ENCODE assay signal across 8 cellular contexts in genomic region chr13:97369269-97369893, GRCh38.
DNase-seq lines count a peak whose midpoint lies in the region; ATAC-seq and TF ChIP-seq lines count a peak whose summit lies in the region.

No MANE protein-coding gene starts in this region.

- H3K27me3 ChIP-seq in ACC112 (ENCODE audit: insufficient read depth, low read length) (no peaks in the 10 kb centered on the region), left lung (no peaks in the 10 kb centered on the region)

- no peaks in the 10 kb centered on the region for H3K27me3 Mint-ChIP-seq in activated CD8-positive, alpha-beta T cell treated with anti-CD3 and anti-CD28 coated beads, Interleukin-2, amount 10 ng/mL, durations not matched to agents 7 days and 5 days (ENCODE audit: low read depth)

- H3K27ac ChIP-seq in ACC112 (ENCODE audit: low read depth, low read length) (peak overlapping the region; percentile 61), left lung (peak overlapping the region; percentile 49 to 66)

- H3K36me3 Mint-ChIP-seq in activated CD8-positive, alpha-beta T cell treated with anti-CD3 and anti-CD28 coated beads, Interleukin-2, amount 10 ng/mL, durations not matched to agents 7 days and 5 days (ENCODE audit: low read depth), result peaks cover 2% of the 10 kb centered on the region

- peaks cover 11% of the 10 kb centered on the region for H3K4me1 ChIP-seq in ACC112 (ENCODE audit: control insufficient read depth, insufficient read depth, low read length, unreplicated experiment)
- peaks cover 19 to 36% of the 10 kb centered on the region in 2 donors for H3K4me1 ChIP-seq in left lung

- H3K9me3 Mint-ChIP-seq in activated CD8-positive, alpha-beta T cell treated with anti-CD3 and anti-CD28 coated beads, Interleukin-2, amount 10 ng/mL, durations not matched to agents 7 days and 5 days (ENCODE audit: insufficient read depth), result no peaks in the 10 kb centered on the region

- POLR2A ChIA-PET in activated CD8-positive, alpha-beta T cell treated with anti-CD3 and anti-CD28 coated beads, Interleukin-2, amount 10 ng/mL, durations not matched to agents 7 days and 5 days (lab: Charles Lee), result no interaction called here

- peak overlapping the region; percentile 84 for H3K27ac Mint-ChIP-seq in activated CD8-positive, alpha-beta T cell treated with anti-CD3 and anti-CD28 coated beads, Interleukin-2, amount 10 ng/mL, durations not matched to agents 7 days and 5 days

- CTCF ChIA-PET in activated CD8-positive, alpha-beta T cell treated with anti-CD3 and anti-CD28 coated beads, Interleukin-2, amount 10 ng/mL, durations not matched to agents 7 days and 5 days (lab: Charles Lee), result interaction anchor here (1.4 to 3.3 kb wide), 4 partner anchors 10 to 543 kb away, joined by 3 to 20 read pairs (median 8); partner anchors contain the start of gene MBNL2

- H3K9me3 ChIP-seq in left lung, result no peaks in the 10 kb centered on the region

- DNase-seq in activated CD8-positive, alpha-beta T cell treated with anti-CD3 and anti-CD28 coated beads, Interleukin-2, amount 10 ng/mL, durations not matched to agents 7 days and 5 days, result no peak
- DNase-seq in left lung (no peak), NCI-H1105 (lab: John Stamatoyannopoulos, UW) (no peak), NCI-H69 (lab: John Stamatoyannopoulos, UW) (no peak), NCI-H187 (lab: John Stamatoyannopoulos, UW) (no peak)

- H3K4me3 ChIP-seq in ACC112 (ENCODE audit: low read depth, low read length) (peak overlapping the region; percentile 80), left lung (peak overlapping the region; percentile 17 to 35)

- peaks cover 9% of the 10 kb centered on the region for H3K4me1 Mint-ChIP-seq in activated CD8-positive, alpha-beta T cell treated with anti-CD3 and anti-CD28 coated beads, Interleukin-2, amount 10 ng/mL, durations not matched to agents 7 days and 5 days (ENCODE audit: low read depth)

- H3K79me2 ChIP-seq in ACC112 (ENCODE audit: control insufficient read depth, insufficient read depth, low read length, unreplicated experiment), result no peaks in the 10 kb centered on the region

- TF ChIP-seq CTCF in left lung (IDR thresholded peaks at IDR 0.05), result no peak

- ATAC-seq in GM18520 (IDR thresholded peaks at IDR 0.05; ENCODE audit: unreplicated experiment), result peak; percentile 45
- peak; percentile 64 for ATAC-seq in HG03045 (IDR thresholded peaks at IDR 0.05; ENCODE audit: unreplicated experiment)
- peak; percentile 82 for ATAC-seq in activated CD8-positive, alpha-beta T cell treated with anti-CD3 and anti-CD28 coated beads, Interleukin-2, amount 10 ng/mL, durations not matched to agents 7 days and 5 days
- peak; percentile 12 for ATAC-seq in left lung

- H3K4me3 Mint-ChIP-seq in activated CD8-positive, alpha-beta T cell treated with anti-CD3 and anti-CD28 coated beads, Interleukin-2, amount 10 ng/mL, durations not matched to agents 7 days and 5 days, result peak overlapping the region; percentile 78

- H3K36me3 ChIP-seq in ACC112 (ENCODE audit: insufficient read depth, low read length), result peaks cover 4% of the 10 kb centered on the region; the same call in 1 of the 2 replicates
- peaks cover 0 to 8% of the 10 kb centered on the region in 2 donors for H3K36me3 ChIP-seq in left lung

- intact Hi-C loops in left lung (cut with DNase I), result no loop called here

- H2AFZ ChIP-seq in ACC112 (ENCODE audit: low read length, unreplicated experiment), result peak overlapping the region; percentile 68

Comparison
In these comparisons a context has a peak if more than half of its experiments do, and no peak if none do; other contexts are left out.
1. ATAC-seq: peak in every context shown above with its lines; median percentile 82 in activated CD8-positive, alpha-beta T cell treated with anti-CD3 and anti-CD28 coated beads, Interleukin-2, amount 10 ng/mL, durations not matched to agents 7 days and 5 days; 64 in HG03045; 45 in GM18520; 12 in left lung.